Comparison of ENCODE assay signal across 31 cellular contexts in the genomic region with DNA sequence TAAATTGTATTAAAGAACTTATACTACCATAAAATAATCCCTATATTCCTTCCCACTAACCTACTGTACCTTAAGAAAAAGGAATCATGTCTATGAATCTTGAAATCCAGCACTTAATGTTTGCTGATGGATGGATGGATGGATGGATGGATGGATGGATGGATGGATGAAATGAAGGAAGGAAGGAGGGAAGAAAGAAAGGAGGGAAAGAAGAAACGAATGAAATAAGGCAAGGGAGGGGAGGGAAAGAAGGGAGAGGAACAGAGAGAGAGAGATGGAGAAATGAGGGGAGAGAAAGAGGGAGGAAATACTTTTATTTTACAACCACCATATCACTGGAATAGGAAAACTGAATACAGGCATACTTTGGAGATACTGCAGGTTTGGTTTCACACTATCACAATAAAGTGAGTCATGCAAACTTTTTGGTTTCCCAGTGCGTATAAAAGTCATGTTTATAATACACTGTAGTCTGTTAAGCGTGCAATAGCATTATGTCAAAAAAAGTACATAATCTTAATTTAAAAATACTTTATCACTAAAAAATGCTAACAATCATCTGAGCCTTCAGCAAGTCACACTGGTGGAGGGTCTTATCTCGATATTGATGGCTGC.
"Had no signal": no experiment of that assay in that cellular context is flagged by ENCODE, and none has a peak within 500 bp of the region (broad histone marks: within the 10 kb centered on the region; RNA-seq: fewer than 3 reads in every experiment).

No MANE protein-coding gene starts in this region.

- H3K4me3 ChIP-seq: ascending aorta, esophagus muscularis mucosa, gastrocnemius medialis, heart left ventricle had no signal

- H3K36me3 ChIP-seq: ascending aorta, esophagus muscularis mucosa, gastrocnemius medialis, heart left ventricle had no signal

- ATAC-seq: activated CD4-positive, alpha-beta T cell treated with anti-CD3 and anti-CD28 coated beads for 36 hours; activated CD8-positive, alpha-beta memory T cell treated with anti-CD3 and anti-CD28 coated beads, Interleukin-2, amount 10 ng/mL, durations not matched to agents 7 days and 5 days; activated CD8-positive, alpha-beta T cell treated with anti-CD3 and anti-CD28 coated beads, Interleukin-2, amount 10 ng/mL, durations not matched to agents 7 days and 5 days; activated naive CD4-positive, alpha-beta T cell treated with anti-CD3 and anti-CD28 coated beads, Interleukin-2, amount 50 U/mL, for 72 hours; effector memory CD8-positive, alpha-beta T cell; foreskin keratinocyte; gastrocnemius medialis; heart left ventricle had no signal

- H3K4me1 ChIP-seq: ascending aorta, foreskin keratinocyte had no signal

- H3K27ac ChIP-seq: ascending aorta, esophagus muscularis mucosa, foreskin keratinocyte, gastrocnemius medialis, heart left ventricle had no signal

- H3K9me3 ChIP-seq: esophagus muscularis mucosa, gastrocnemius medialis had no signal

- DNase-seq: activated CD4-positive, alpha-beta memory T cell treated with anti-CD3 and anti-CD28 coated beads for 36 hours; activated CD4-positive, alpha-beta T cell treated with anti-CD3 and anti-CD28 coated beads for 36 hours; activated CD4-positive, alpha-beta T cell treated with anti-CD3 and anti-CD28 coated beads, Interleukin-2, amount 10 ng/mL, durations not matched to agents 24 days and 14 days; activated CD4-positive, CD25-positive, alpha-beta regulatory T cell; activated CD4-positive, CD25-positive, alpha-beta regulatory T cell treated with anti-CD3 and anti-CD28 coated beads, Interleukin-2, amount 50 U/mL, for 72 hours; activated CD8-positive, alpha-beta memory T cell treated with anti-CD3 and anti-CD28 coated beads, Interleukin-2, amount 10 ng/mL, durations not matched to agents 7 days and 5 days; activated CD8-positive, alpha-beta memory T cell treated with anti-CD3 and anti-CD28 coated beads, Interleukin-2, amount 50 U/mL, for 4 hours; activated CD8-positive, alpha-beta T cell treated with anti-CD3 and anti-CD28 coated beads, Interleukin-2, amount 10 ng/mL, durations not matched to agents 7 days and 5 days; activated gamma-delta T cell; activated naive CD4-positive, alpha-beta T cell; activated naive CD4-positive, alpha-beta T cell treated with anti-CD3 and anti-CD28 coated beads, Interleukin-2, amount 10 ng/mL, durations not matched to agents 7 days and 5 days; activated naive CD8-positive, alpha-beta T cell treated with anti-CD3 and anti-CD28 coated beads, Interleukin-2, amount 10 ng/mL, durations not matched to agents 7 days and 5 days; activated T-cell treated with anti-CD3 and anti-CD28 coated beads, Interleukin-2, amount 50 U/mL, for 1 hour; activated T-cell treated with anti-CD3 and anti-CD28 coated beads, Interleukin-2, amount 50 U/mL, for 48 hours; cortex of kidney; dermis blood vessel endothelial cell; effector CD4-positive, alpha-beta T cell; effector memory CD8-positive, alpha-beta T cell; erythroblast; foreskin keratinocyte; gastrocnemius medialis; glutamatergic neuron; heart left ventricle; T-helper 2 cell had no signal

- H3K4me3 Mint-ChIP-seq: activated CD4-positive, alpha-beta memory T cell treated with anti-CD3 and anti-CD28 coated beads for 36 hours; activated CD4-positive, alpha-beta T cell treated with anti-CD3 and anti-CD28 coated beads for 36 hours; activated CD4-positive, alpha-beta T cell treated with anti-CD3 and anti-CD28 coated beads, Interleukin-2, amount 10 ng/mL, durations not matched to agents 24 days and 14 days; activated CD8-positive, alpha-beta memory T cell treated with anti-CD3 and anti-CD28 coated beads, Interleukin-2, amount 10 ng/mL, durations not matched to agents 7 days and 5 days; activated CD8-positive, alpha-beta T cell treated with anti-CD3 and anti-CD28 coated beads, Interleukin-2, amount 10 ng/mL, durations not matched to agents 7 days and 5 days; activated naive CD4-positive, alpha-beta T cell treated with anti-CD3 and anti-CD28 coated beads, Interleukin-2, amount 10 ng/mL, durations not matched to agents 7 days and 5 days; activated naive CD8-positive, alpha-beta T cell treated with anti-CD3 and anti-CD28 coated beads, Interleukin-2, amount 10 ng/mL, durations not matched to agents 7 days and 5 days; brain; central memory CD8-positive, alpha-beta T cell; effector memory CD8-positive, alpha-beta T cell had no signal

- FAIRE-seq: bronchial epithelial cell, colon had no signal

- H3K27ac Mint-ChIP-seq: activated CD4-positive, alpha-beta memory T cell treated with anti-CD3 and anti-CD28 coated beads for 36 hours; activated CD4-positive, alpha-beta T cell treated with anti-CD3 and anti-CD28 coated beads for 36 hours; activated CD4-positive, alpha-beta T cell treated with anti-CD3 and anti-CD28 coated beads, Interleukin-2, amount 10 ng/mL, durations not matched to agents 24 days and 14 days; activated CD8-positive, alpha-beta memory T cell treated with anti-CD3 and anti-CD28 coated beads, Interleukin-2, amount 10 ng/mL, durations not matched to agents 7 days and 5 days; activated CD8-positive, alpha-beta T cell treated with anti-CD3 and anti-CD28 coated beads, Interleukin-2, amount 10 ng/mL, durations not matched to agents 7 days and 5 days; activated naive CD4-positive, alpha-beta T cell treated with anti-CD3 and anti-CD28 coated beads, Interleukin-2, amount 10 ng/mL, durations not matched to agents 7 days and 5 days; activated naive CD4-positive, alpha-beta T cell treated with anti-CD3 and anti-CD28 coated beads, Interleukin-2, amount 50 U/mL, for 72 hours; brain; effector memory CD8-positive, alpha-beta T cell had no signal

- H3K27me3 ChIP-seq: ascending aorta, esophagus muscularis mucosa, foreskin keratinocyte, gastrocnemius medialis, heart left ventricle had no signal

- H3K27me3 Mint-ChIP-seq: activated CD4-positive, alpha-beta memory T cell treated with anti-CD3 and anti-CD28 coated beads for 36 hours; activated CD4-positive, alpha-beta T cell treated with anti-CD3 and anti-CD28 coated beads for 36 hours; activated CD4-positive, alpha-beta T cell treated with anti-CD3 and anti-CD28 coated beads, Interleukin-2, amount 10 ng/mL, durations not matched to agents 24 days and 14 days; activated CD8-positive, alpha-beta memory T cell treated with anti-CD3 and anti-CD28 coated beads, Interleukin-2, amount 10 ng/mL, durations not matched to agents 7 days and 5 days; activated naive CD4-positive, alpha-beta T cell treated with anti-CD3 and anti-CD28 coated beads, Interleukin-2, amount 10 ng/mL, durations not matched to agents 7 days and 5 days; activated naive CD8-positive, alpha-beta T cell treated with anti-CD3 and anti-CD28 coated beads, Interleukin-2, amount 10 ng/mL, durations not matched to agents 7 days and 5 days; brain; central memory CD8-positive, alpha-beta T cell; effector memory CD8-positive, alpha-beta T cell had no signal

- H3K9me3 Mint-ChIP-seq: activated CD4-positive, alpha-beta T cell treated with anti-CD3 and anti-CD28 coated beads, Interleukin-2, amount 10 ng/mL, durations not matched to agents 24 days and 14 days; activated naive CD4-positive, alpha-beta T cell treated with anti-CD3 and anti-CD28 coated beads, Interleukin-2, amount 10 ng/mL, durations not matched to agents 7 days and 5 days; activated naive CD8-positive, alpha-beta T cell treated with anti-CD3 and anti-CD28 coated beads, Interleukin-2, amount 10 ng/mL, durations not matched to agents 7 days and 5 days; central memory CD8-positive, alpha-beta T cell had no signal
